2 cellular contexts compared by ENCODE assay signal in genomic region chr7:152541892-152542291, GRCh38.
TF ChIP-seq lines count a peak whose summit lies in the region.

No MANE protein-coding gene starts in this region.

TF ChIP-seq in K562, 482 proteins besides CTCF, POLR2A, EP300 and RAD21 (continued from another document):
- TF ChIP-seq ZNF395 (CRISPR knock-in tag; IDR thresholded peaks at IDR 0.05): no peak

TF ChIP-seq in liver, 16 proteins besides CTCF, POLR2A, EP300 and RAD21 (continued from another document):
- TF ChIP-seq MAX (IDR thresholded peaks at IDR 0.05) (peak; percentile 67), YY1 (IDR thresholded peaks at IDR 0.05) (peak; percentile 86), FOXA1 (IDR thresholded peaks at IDR 0.05) (peak; percentile 27), EGR1 (IDR thresholded peaks at IDR 0.05; ENCODE audit: low read depth in 2 of 2) (peak in 1 of 2 donors; percentile 46), HNF4G (IDR thresholded peaks at IDR 0.05) (no peak), JUND (IDR thresholded peaks at IDR 0.05) (peak in 1 of 2 donors; percentile 70), HNF4A (conservative IDR thresholded peaks at IDR 0.05) (peak; percentile 76 to 97), FOXA2 (IDR thresholded peaks at IDR 0.05) (peak; percentile 28), ATF3 (IDR thresholded peaks at IDR 0.05) (peak; percentile 11), SP1 (IDR thresholded peaks at IDR 0.05) (no peak), RXRA (IDR thresholded peaks at IDR 0.05) (peak in 1 of 2 donors; percentile 87), REST (IDR thresholded peaks at IDR 0.05) (peak; percentile 66)
TF ChIP-seq in liver: peak in this region for 11.
